In the genomic region with DNA sequence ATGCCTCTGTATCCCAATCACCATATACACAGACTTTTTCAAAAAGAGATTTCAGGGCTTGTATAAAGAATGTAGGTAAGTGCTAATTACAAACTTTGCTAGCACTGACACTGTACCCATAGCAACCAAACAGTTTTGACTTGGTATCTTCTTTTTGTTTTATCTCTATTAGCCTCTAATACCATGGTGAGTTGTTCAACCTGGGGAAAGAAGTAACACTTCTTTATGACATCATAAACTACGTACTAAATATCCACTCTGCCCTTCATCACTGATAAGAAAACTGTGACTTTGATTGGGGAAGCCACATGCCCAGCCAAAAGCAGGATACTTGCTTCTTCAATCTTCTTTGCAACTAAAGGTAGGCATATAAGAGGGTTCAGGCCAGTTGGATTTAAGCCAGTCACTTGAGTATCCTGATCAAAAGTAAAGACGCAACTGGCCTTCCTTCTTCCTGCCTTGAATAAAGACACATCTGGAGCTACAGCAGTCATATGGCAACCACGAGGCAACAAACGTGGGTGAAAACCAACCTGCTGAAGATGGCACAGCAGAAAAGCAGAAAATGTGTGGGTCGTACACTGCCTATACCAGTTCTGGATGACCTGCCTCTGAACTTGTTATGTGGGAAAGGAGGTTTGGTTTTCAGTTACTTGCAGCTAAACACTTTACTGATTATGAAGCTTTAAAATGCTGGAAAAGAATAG, we compare ENCODE assay signal across 19 cellular contexts. TPM values are rescaled to one million over a fixed set of nuclear protein-coding genes. Genes with fewer than 3 reads are reported as not detected.
A peak's percentile ranks its signal among the peaks of the same experiment; 100 is the strongest.
DNase-seq lines count a peak whose midpoint lies in the region; ATAC-seq lines count a peak whose summit lies in the region.
"Had no signal": no experiment of that assay in that cellular context is flagged by ENCODE, and none has a peak within 500 bp of the region (broad histone marks: within the 10 kb centered on the region; RNA-seq: fewer than 3 reads in every experiment).

No MANE protein-coding gene starts in this region.

- ATAC-seq in activated T-cell treated with anti-CD3 and anti-CD28 coated beads, Interleukin-2, amount 50 U/mL, for 72 hours (replicated peaks in 1 of 2): peak in 1 of 2 donors; percentile 62
- no peak for ATAC-seq in stimulated activated naive CD8-positive, alpha-beta T cell treated with anti-CD3 and anti-CD28 coated beads, Interleukin-15, amount 100 ng/mL, for 72 hours
- ATAC-seq in stimulated activated naive CD8-positive, alpha-beta T cell treated with anti-CD3 and anti-CD28 coated beads, Interleukin-15, Interleukin-2, amounts not matched to agents 100 U/mL and 50 U/mL, for 24 hours: no peak
- ATAC-seq in HG03565 (IDR thresholded peaks at IDR 0.05; ENCODE audit: unreplicated experiment): no peak
- no peak for ATAC-seq in GM21528 (IDR thresholded peaks at IDR 0.05; ENCODE audit: low FRiP score, unreplicated experiment)
- ATAC-seq: PC-3 had no signal

- H3K27me3 Mint-ChIP-seq in activated T-cell treated with anti-CD3 and anti-CD28 coated beads, Interleukin-2, amount 50 U/mL, for 72 hours (ENCODE audit: low read depth): no peaks in the 10 kb centered on the region
- H3K27me3 Mint-ChIP-seq in stimulated activated naive CD8-positive, alpha-beta T cell treated with anti-CD3 and anti-CD28 coated beads, Interleukin-15, amount 100 ng/mL, for 72 hours: no peaks in the 10 kb centered on the region
- H3K27me3 Mint-ChIP-seq in activated CD4-positive, alpha-beta memory T cell treated with anti-CD3 and anti-CD28 coated beads for 36 hours: no peaks in the 10 kb centered on the region

- peak overlapping the region; percentile 31 for H3K27ac Mint-ChIP-seq in activated T-cell treated with anti-CD3 and anti-CD28 coated beads, Interleukin-2, amount 50 U/mL, for 72 hours
- peak overlapping the region; percentile 44 to 57 for H3K27ac Mint-ChIP-seq in stimulated activated naive CD8-positive, alpha-beta T cell treated with anti-CD3 and anti-CD28 coated beads, Interleukin-15, amount 100 ng/mL, for 72 hours
- H3K27ac Mint-ChIP-seq in activated CD4-positive, alpha-beta memory T cell treated with anti-CD3 and anti-CD28 coated beads for 36 hours: peak overlapping the region; percentile 68
- H3K27ac Mint-ChIP-seq: HFFc6 had no signal

- H3K4me1 Mint-ChIP-seq in activated T-cell treated with anti-CD3 and anti-CD28 coated beads, Interleukin-2, amount 50 U/mL, for 72 hours (ENCODE audit: low read depth): peaks cover 24% of the 10 kb centered on the region
- peaks cover 13% of the 10 kb centered on the region for H3K4me1 Mint-ChIP-seq in stimulated activated naive CD8-positive, alpha-beta T cell treated with anti-CD3 and anti-CD28 coated beads, Interleukin-15, amount 100 ng/mL, for 72 hours
- H3K4me1 Mint-ChIP-seq in activated CD4-positive, alpha-beta memory T cell treated with anti-CD3 and anti-CD28 coated beads for 36 hours (ENCODE audit: low read depth): peaks cover 26% of the 10 kb centered on the region

- H3K36me3 Mint-ChIP-seq in activated T-cell treated with anti-CD3 and anti-CD28 coated beads, Interleukin-2, amount 50 U/mL, for 72 hours (ENCODE audit: insufficient read depth in 2 of 2): peaks cover 13 to 38% of the 10 kb centered on the region in 2 donors
- peaks cover 54% of the 10 kb centered on the region for H3K36me3 Mint-ChIP-seq in activated CD4-positive, alpha-beta memory T cell treated with anti-CD3 and anti-CD28 coated beads for 36 hours

- CTCF ChIA-PET in activated CD4-positive, alpha-beta memory T cell treated with anti-CD3 and anti-CD28 coated beads for 36 hours (lab: Charles Lee): interaction anchor here (0.7 to 5.7 kb wide), 6 partner anchors 10 to 751 kb away, joined by 3 to 53 read pairs (median 5); partner anchors contain the start of gene THADA

- H3K9me3 Mint-ChIP-seq in activated T-cell treated with anti-CD3 and anti-CD28 coated beads, Interleukin-2, amount 50 U/mL, for 72 hours: no peaks in the 10 kb centered on the region
- H3K9me3 Mint-ChIP-seq in stimulated activated naive CD8-positive, alpha-beta T cell treated with anti-CD3 and anti-CD28 coated beads, Interleukin-15, amount 100 ng/mL, for 72 hours: no peaks in the 10 kb centered on the region
- H3K9me3 Mint-ChIP-seq in activated CD4-positive, alpha-beta memory T cell treated with anti-CD3 and anti-CD28 coated beads for 36 hours: no peaks in the 10 kb centered on the region
- H3K9me3 Mint-ChIP-seq: HFFc6 had no signal

- DNase-seq in activated T-cell treated with anti-CD3 and anti-CD28 coated beads, Interleukin-2, amount 50 U/mL, for 72 hours: no peak
- DNase-seq in activated T-cell treated with anti-CD3 and anti-CD28 coated beads for 4 hours (no peak), hypothalamus (lab: John Stamatoyannopoulos, UW) (no peak)
- no peak for DNase-seq in stimulated activated naive CD8-positive, alpha-beta T cell treated with anti-CD3 and anti-CD28 coated beads, Interleukin-15, amount 100 ng/mL, for 72 hours
- no peak for DNase-seq in stimulated activated naive CD8-positive, alpha-beta T cell treated with anti-CD3 and anti-CD28 coated beads, Interleukin-15, Interleukin-2, amounts not matched to agents 100 U/mL and 50 U/mL, for 24 hours
- peak; percentile 51 for DNase-seq in activated CD4-positive, alpha-beta memory T cell treated with anti-CD3 and anti-CD28 coated beads for 36 hours
- DNase-seq: COR-L47, DMS 273 treated with DMSO at 0.1 percent for 48 hours, DND-41, H7, HFFc6, NCI-H1436, NCI-H1930, NCI-H526, PC-3, RPMI8226, SIG-M5 had no signal

- POLR2A ChIA-PET in activated CD4-positive, alpha-beta memory T cell treated with anti-CD3 and anti-CD28 coated beads for 36 hours (lab: Charles Lee): interaction anchor here (0.9 to 1.3 kb wide), 2 partner anchors 11 to 19 kb away, joined by 3 to 4 read pairs; no protein-coding TSS in a partner anchor

- no peak overlapping the region for H3K4me3 Mint-ChIP-seq in activated T-cell treated with anti-CD3 and anti-CD28 coated beads, Interleukin-2, amount 50 U/mL, for 72 hours
- peak overlapping the region in 1 of 2 donors; percentile 7 for H3K4me3 Mint-ChIP-seq in stimulated activated naive CD8-positive, alpha-beta T cell treated with anti-CD3 and anti-CD28 coated beads, Interleukin-15, amount 100 ng/mL, for 72 hours
- no peak overlapping the region for H3K4me3 Mint-ChIP-seq in activated CD4-positive, alpha-beta memory T cell treated with anti-CD3 and anti-CD28 coated beads for 36 hours
- H3K4me3 Mint-ChIP-seq: HFFc6 had no signal

- intact Hi-C loops in activated CD4-positive, alpha-beta memory T cell treated with anti-CD3 and anti-CD28 coated beads for 36 hours (cut with micrococcal nuclease): no loop called here

RNA-seq across cellular contexts. Expression of gene THADA, which starts 16.4 kb away (rescaled TPM):
- total RNA-seq in activated T-cell treated with anti-CD3 and anti-CD28 coated beads, Interleukin-2, amount 50 U/mL, for 72 hours: 10 to 100 TPM; 39.5 to 46.3 TPM
- 10 to 100 TPM; 39.0 to 46.6 TPM for total RNA-seq in activated CD4-positive, alpha-beta memory T cell treated with anti-CD3 and anti-CD28 coated beads for 36 hours

RNA-seq across cellular contexts. Expression of gene PLEKHH2, which starts 57.6 kb away (rescaled TPM):
- total RNA-seq in activated T-cell treated with anti-CD3 and anti-CD28 coated beads, Interleukin-2, amount 50 U/mL, for 72 hours: 1 to 10 TPM; 4.3 to 4.5 TPM
- total RNA-seq in activated CD4-positive, alpha-beta memory T cell treated with anti-CD3 and anti-CD28 coated beads for 36 hours: under 1 TPM; 0.73 to 0.81 TPM
